Comparison of ENCODE assay signal across 24 cellular contexts in the genomic region with DNA sequence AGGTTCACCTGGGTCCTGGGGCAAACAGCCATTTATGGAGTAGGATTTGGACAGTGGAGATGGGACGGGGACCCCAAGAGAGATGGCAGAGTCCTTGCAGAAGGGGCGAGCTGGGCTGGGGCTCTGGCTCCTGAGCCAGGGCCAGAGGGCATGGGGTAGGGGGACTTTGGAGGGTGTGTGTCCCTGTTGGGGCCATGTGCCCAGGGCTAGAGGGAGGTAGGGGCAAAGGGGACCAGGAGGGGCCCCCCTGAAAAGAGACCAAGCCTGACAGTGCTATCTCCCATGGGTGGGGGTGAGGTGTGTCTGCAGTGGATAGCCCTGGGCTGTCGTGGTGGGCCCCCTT.
DNase-seq lines count a peak whose midpoint lies in the region; ATAC-seq and TF ChIP-seq lines count a peak whose summit lies in the region.
"Had no signal": no experiment of that assay in that cellular context is flagged by ENCODE, and none has a peak within 500 bp of the region (broad histone marks: within the 10 kb centered on the region; RNA-seq: fewer than 3 reads in every experiment).

No MANE protein-coding gene starts in this region.

- no peak overlapping the region for H3K4me3 ChIP-seq in left ventricle myocardium inferior
- no peak overlapping the region for H3K4me3 ChIP-seq in psoas muscle
- H3K4me3 ChIP-seq in naive thymus-derived CD4-positive, alpha-beta T cell (ENCODE audit: low read length): no peak overlapping the region
- H3K4me3 ChIP-seq: GM12878, MG63 had no signal

- H3K9me3 Mint-ChIP-seq in natural killer cell: no peaks in the 10 kb centered on the region
- H3K9me3 Mint-ChIP-seq in activated T-helper 2 cell treated with anti-CD3 and anti-CD28 coated beads, Interferon-gamma antibody, Interleukin-2, Interleukin-4, amounts not matched to agents 10 μg/mL and 5 μg/mL and 100 μg/mL, durations not matched to agents 14 hours and 24 hours and 36 hours: peaks cover 10% of the 10 kb centered on the region
- H3K9me3 Mint-ChIP-seq in naive thymus-derived CD4-positive, alpha-beta T cell: peaks cover 0 to 9% (median 3%) of the 10 kb centered on the region in 11 donors

- intact Hi-C loops in left ventricle myocardium inferior (cut with micrococcal nuclease) (no loop called here), left ventricle myocardium superior (cut with micrococcal nuclease) (no loop called here), natural killer cell (cut with micrococcal nuclease) (no loop called here), psoas muscle (cut with DNase I) (no loop called here)
- intact Hi-C loops in activated T-helper 2 cell treated with anti-CD3 and anti-CD28 coated beads, Interferon-gamma antibody, Interleukin-2, Interleukin-4, amounts not matched to agents 10 μg/mL and 5 μg/mL and 100 μg/mL, durations not matched to agents 14 hours and 24 hours and 36 hours (cut with micrococcal nuclease): no loop called here
- intact Hi-C loops in naive thymus-derived CD4-positive, alpha-beta T cell (cut with micrococcal nuclease): no loop called here

- H3K4me1 Mint-ChIP-seq in natural killer cell: no peaks in the 10 kb centered on the region
- H3K4me1 Mint-ChIP-seq in activated T-helper 2 cell treated with anti-CD3 and anti-CD28 coated beads, Interferon-gamma antibody, Interleukin-2, Interleukin-4, amounts not matched to agents 10 μg/mL and 5 μg/mL and 100 μg/mL, durations not matched to agents 14 hours and 24 hours and 36 hours (ENCODE audit: low read depth): no peaks in the 10 kb centered on the region
- no peaks in the 10 kb centered on the region for H3K4me1 Mint-ChIP-seq in naive thymus-derived CD4-positive, alpha-beta T cell
- H3K4me1 Mint-ChIP-seq: B cell; CD14-positive monocyte; CD8-positive, alpha-beta memory T cell had no signal

- no peak for DNase-seq in left ventricle myocardium inferior
- DNase-seq in left ventricle myocardium superior: no peak
- peak; percentile 7 for DNase-seq in natural killer cell
- DNase-seq in psoas muscle: peak in 1 of 2 donors; percentile 53
- peak; percentile 36 for DNase-seq in ureter (ENCODE audit: low spot score)
- DNase-seq in activated T-helper 2 cell treated with anti-CD3 and anti-CD28 coated beads, Interferon-gamma antibody, Interleukin-2, Interleukin-4, amounts not matched to agents 10 μg/mL and 5 μg/mL and 100 μg/mL, durations not matched to agents 14 hours and 24 hours and 36 hours (ENCODE audit: low spot score): no peak
- no peak for DNase-seq in naive thymus-derived CD4-positive, alpha-beta T cell
- DNase-seq: DMS 273 treated with DMSO at 0.1 percent for 48 hours, DMS79, EL, GDM1, IMR-90, KG1, MG63, NCI-H2029 treated with DMSO at 0.1 percent for 48 hours, NCI-H2227 treated with DMSO at 0.1 percent for 48 hours, NCI-H69, SHP77 treated with DMSO at 0.1 percent for 48 hours had no signal

- POLR2A ChIA-PET in naive thymus-derived CD4-positive, alpha-beta T cell (lab: Charles Lee): no interaction called here

- peak overlapping the region; percentile 62 for H3K27ac ChIP-seq in left ventricle myocardium inferior (replicated peaks)
- H3K27ac ChIP-seq in psoas muscle: peak overlapping the region; percentile 75
- H3K27ac ChIP-seq in naive thymus-derived CD4-positive, alpha-beta T cell (ENCODE audit: low read depth, low read length): no peak overlapping the region

- no peaks in the 10 kb centered on the region for H3K36me3 Mint-ChIP-seq in natural killer cell
- no peaks in the 10 kb centered on the region for H3K36me3 Mint-ChIP-seq in activated T-helper 2 cell treated with anti-CD3 and anti-CD28 coated beads, Interferon-gamma antibody, Interleukin-2, Interleukin-4, amounts not matched to agents 10 μg/mL and 5 μg/mL and 100 μg/mL, durations not matched to agents 14 hours and 24 hours and 36 hours (ENCODE audit: low read depth)
- peaks cover 4 to 14% (median 9%) of the 10 kb centered on the region in 5 donors for H3K36me3 Mint-ChIP-seq in naive thymus-derived CD4-positive, alpha-beta T cell
- H3K36me3 Mint-ChIP-seq: CD14-positive monocyte had no signal

- no peaks in the 10 kb centered on the region for H3K27me3 Mint-ChIP-seq in natural killer cell (ENCODE audit: low read depth in 2 of 2)
- no peaks in the 10 kb centered on the region for H3K27me3 Mint-ChIP-seq in activated T-helper 2 cell treated with anti-CD3 and anti-CD28 coated beads, Interferon-gamma antibody, Interleukin-2, Interleukin-4, amounts not matched to agents 10 μg/mL and 5 μg/mL and 100 μg/mL, durations not matched to agents 14 hours and 24 hours and 36 hours (ENCODE audit: low read depth)
- H3K27me3 Mint-ChIP-seq in naive thymus-derived CD4-positive, alpha-beta T cell: no peaks in the 10 kb centered on the region
- H3K27me3 Mint-ChIP-seq: B cell; CD8-positive, alpha-beta memory T cell had no signal

- CTCF ChIA-PET in naive thymus-derived CD4-positive, alpha-beta T cell (lab: Charles Lee): no interaction called here

- WGBS in psoas muscle, 3 donors: 67 to 81% (median 68%) methylated on average over 3 of the region's 3 CpGs

- H3K9me3 ChIP-seq in left ventricle myocardium inferior (replicated peaks) (peaks cover 7% of the 10 kb centered on the region), psoas muscle (no peaks in the 10 kb centered on the region)
- H3K9me3 ChIP-seq in naive thymus-derived CD4-positive, alpha-beta T cell (ENCODE audit: control insufficient read depth in 2 of 3, low read length in 3 of 3): peaks cover 0 to 10% (median 0%) of the 10 kb centered on the region in 3 experiments

- peaks cover 77% of the 10 kb centered on the region for H3K36me3 ChIP-seq in left ventricle myocardium inferior
- H3K36me3 ChIP-seq in psoas muscle (ENCODE audit: insufficient read depth in 1 of 2, low read depth in 1 of 2): peaks cover 0 to 92% of the 10 kb centered on the region in 2 donors
- peaks cover 0 to 62% (median 0%) of the 10 kb centered on the region in 3 experiments for H3K36me3 ChIP-seq in naive thymus-derived CD4-positive, alpha-beta T cell (ENCODE audit: control insufficient read depth in 2 of 3, insufficient read depth in 3 of 3, low read length in 3 of 3)
- H3K36me3 ChIP-seq: MG63 had no signal

- H3K4me1 ChIP-seq in left ventricle myocardium inferior (peaks cover 22% of the 10 kb centered on the region), psoas muscle (peaks cover 4% of the 10 kb centered on the region)
- no peaks in the 10 kb centered on the region for H3K4me1 ChIP-seq in naive thymus-derived CD4-positive, alpha-beta T cell (ENCODE audit: control insufficient read depth in 2 of 2, insufficient read depth in 2 of 2, low read length in 2 of 2)

- no peak for ATAC-seq in left ventricle myocardium superior
- no peak for ATAC-seq in natural killer cell
- peak in 3 of 4 donors; percentile 0 to 7 (median 3) for ATAC-seq in psoas muscle
- no peak for ATAC-seq in naive thymus-derived CD4-positive, alpha-beta T cell
- no peak for ATAC-seq in GM21737 (IDR thresholded peaks at IDR 0.05; ENCODE audit: unreplicated experiment)
- ATAC-seq: GM12878, HCT116 had no signal

- no peak for TF ChIP-seq CTCF in left ventricle myocardium inferior (IDR thresholded peaks at IDR 0.05; ENCODE audit: borderline replicate concordance)
- TF ChIP-seq CTCF in natural killer cell (IDR thresholded peaks at IDR 0.05): no peak
- TF ChIP-seq CTCF in psoas muscle (IDR thresholded peaks at IDR 0.05): no peak

- H3K27me3 ChIP-seq in left ventricle myocardium inferior (ENCODE audit: low read depth): no peaks in the 10 kb centered on the region
- H3K27me3 ChIP-seq in psoas muscle (ENCODE audit: insufficient read depth in 3 of 3, low read length in 2 of 3): no peaks in the 10 kb centered on the region
- no peaks in the 10 kb centered on the region for H3K27me3 ChIP-seq in naive thymus-derived CD4-positive, alpha-beta T cell (ENCODE audit: control insufficient read depth in 2 of 2, insufficient read depth in 2 of 2, low read length in 2 of 2)
- H3K27me3 ChIP-seq: MG63 had no signal

- H3K27ac Mint-ChIP-seq in natural killer cell: no peak overlapping the region
- H3K27ac Mint-ChIP-seq in activated T-helper 2 cell treated with anti-CD3 and anti-CD28 coated beads, Interferon-gamma antibody, Interleukin-2, Interleukin-4, amounts not matched to agents 10 μg/mL and 5 μg/mL and 100 μg/mL, durations not matched to agents 14 hours and 24 hours and 36 hours: no peak overlapping the region
- H3K27ac Mint-ChIP-seq in naive thymus-derived CD4-positive, alpha-beta T cell: no peak overlapping the region
- H3K27ac Mint-ChIP-seq: B cell; CD8-positive, alpha-beta memory T cell had no signal

- no peak overlapping the region for H3K4me3 Mint-ChIP-seq in natural killer cell
- no peak overlapping the region for H3K4me3 Mint-ChIP-seq in activated T-helper 2 cell treated with anti-CD3 and anti-CD28 coated beads, Interferon-gamma antibody, Interleukin-2, Interleukin-4, amounts not matched to agents 10 μg/mL and 5 μg/mL and 100 μg/mL, durations not matched to agents 14 hours and 24 hours and 36 hours (ENCODE audit: low read depth)
- no peak overlapping the region for H3K4me3 Mint-ChIP-seq in naive thymus-derived CD4-positive, alpha-beta T cell
- H3K4me3 Mint-ChIP-seq: B cell; CD14-positive monocyte; CD8-positive, alpha-beta memory T cell had no signal

Comparison
In these comparisons a context has a peak if more than half of its experiments do, and no peak if none do; other contexts are left out.
1. DNase-seq: peak in natural killer cell (single experiment) and ureter (single experiment); none in left ventricle myocardium inferior (single experiment), left ventricle myocardium superior (single experiment), activated T-helper 2 cell treated with anti-CD3 and anti-CD28 coated beads, Interferon-gamma antibody, Interleukin-2, Interleukin-4, amounts not matched to agents 10 μg/mL and 5 μg/mL and 100 μg/mL, durations not matched to agents 14 hours and 24 hours and 36 hours (single experiment) and naive thymus-derived CD4-positive, alpha-beta T cell (0 of 9).
2. ATAC-seq: peak in psoas muscle (3 of 4); none in left ventricle myocardium superior (single experiment), natural killer cell (0 of 3), naive thymus-derived CD4-positive, alpha-beta T cell (single experiment) and GM21737 (single experiment).